22 cellular contexts compared by ENCODE assay signal in genomic region chr5:68418230-68418629, GRCh38.
DNase-seq lines count a peak whose midpoint lies in the region; ATAC-seq and TF ChIP-seq lines count a peak whose summit lies in the region.
"Had no signal": no experiment of that assay in that cellular context is flagged by ENCODE, and none has a peak within 500 bp of the region (broad histone marks: within the 10 kb centered on the region; RNA-seq: fewer than 3 reads in every experiment).

No MANE protein-coding gene starts in this region.

- H3K4me3 ChIP-seq in coronary artery (no peak overlapping the region), uterus (no peak overlapping the region), thyroid gland (replicated peaks in 1 of 3) (no peak overlapping the region), spleen (no peak overlapping the region)
- H3K4me3 ChIP-seq: heart left ventricle, neural progenitor cell had no signal

- no peak for TF ChIP-seq POLR2A in uterus (IDR thresholded peaks at IDR 0.05)
- TF ChIP-seq POLR2A in thyroid gland (IDR thresholded peaks at IDR 0.05) = no peak
- no peak for TF ChIP-seq POLR2A in spleen (IDR thresholded peaks at IDR 0.05)

- intact Hi-C loops in uterus (cut with DNase I; ENCODE audit: low total_unique reads) (no loop called here), thyroid gland (cut with DNase I) (no loop called here), spleen (cut with DNase I; ENCODE audit: low total_unique reads) (no loop called here)

- ATAC-seq in omental fat pad (ENCODE audit: low FRiP score) = peak; percentile 46
- ATAC-seq: activated T-cell treated with anti-CD3 and anti-CD28 coated beads, Interleukin-2, amount 50 U/mL, for 72 hours; Panc1 had no signal

- peak; percentile 25 for DNase-seq in NCI-H82 (lab: John Stamatoyannopoulos, UW)
- DNase-seq in NCI-H82 treated with DMSO at 0.1 percent for 48 hours (lab: John Stamatoyannopoulos, UW; ENCODE audit: unreplicated experiment) = no peak
- no peak for DNase-seq in coronary artery (ENCODE audit: low spot score)
- DNase-seq in omental fat pad (ENCODE audit: low spot score) = no peak
- peak; percentile 29 to 32 for DNase-seq in uterus
- DNase-seq in thyroid gland = no peak
- no peak for DNase-seq in spleen
- DNase-seq in iPS-NIHi7 (ENCODE audit: extremely low spot score) = no peak
- DNase-seq: 8988T; activated CD4-positive, alpha-beta T cell treated with anti-CD3 and anti-CD28 coated beads, Interleukin-2, amount 50 U/mL, for 4 hours; activated T-cell treated with anti-CD3 and anti-CD28 coated beads, Interleukin-2, amount 50 U/mL, for 72 hours; CD4-positive, alpha-beta T cell; central memory CD4-positive, alpha-beta T cell; DMS79; heart left ventricle; kidney; midbrain; NCI-H1105; NCI-H748 treated with DMSO at 0.1 percent for 48 hours had no signal

- H3K27me3 ChIP-seq in uterus (no peaks in the 10 kb centered on the region), thyroid gland (no peaks in the 10 kb centered on the region), spleen (replicated peaks in 1 of 7) (no peaks in the 10 kb centered on the region)
- H3K27me3 ChIP-seq: heart left ventricle, neural progenitor cell had no signal

- H3K4me1 ChIP-seq in uterus (peaks cover 0 to 7% of the 10 kb centered on the region in 2 donors), thyroid gland (peaks cover 7 to 34% of the 10 kb centered on the region in 2 donors), spleen (peaks cover 2 to 48% (median 22%) of the 10 kb centered on the region in 6 donors)

- H3K27ac ChIP-seq in coronary artery = peak overlapping the region; percentile 35 to 68
- H3K27ac ChIP-seq in uterus = peak overlapping the region; percentile 58 to 71
- H3K27ac ChIP-seq in thyroid gland = no peak overlapping the region
- H3K27ac ChIP-seq in spleen = peak overlapping the region in 1 of 8 donors; percentile 81
- H3K27ac ChIP-seq: heart left ventricle, HL-60, neural progenitor cell had no signal

- H3K36me3 ChIP-seq in uterus (no peaks in the 10 kb centered on the region), thyroid gland (no peaks in the 10 kb centered on the region), spleen (no peaks in the 10 kb centered on the region)
- H3K36me3 ChIP-seq: heart left ventricle, neural progenitor cell had no signal

- WGBS in thyroid gland, 2 donors = 80 to 89% methylated on average over 4 of the region's 4 CpGs
- 76 to 92% (median 89%) methylated on average over 4 of the region's 4 CpGs for WGBS in spleen, 5 donors

- H3K9me3 ChIP-seq in uterus = no peaks in the 10 kb centered on the region
- no peaks in the 10 kb centered on the region for H3K9me3 ChIP-seq in thyroid gland
- no peaks in the 10 kb centered on the region for H3K9me3 ChIP-seq in spleen
- H3K9me3 ChIP-seq: heart left ventricle had no signal

- TF ChIP-seq CTCF in coronary artery (IDR thresholded peaks at IDR 0.05) = no peak
- no peak for TF ChIP-seq CTCF in omental fat pad (IDR thresholded peaks at IDR 0.05)
- no peak for TF ChIP-seq CTCF in uterus (IDR thresholded peaks at IDR 0.05)
- TF ChIP-seq CTCF in thyroid gland (IDR thresholded peaks at IDR 0.05) = no peak
- TF ChIP-seq CTCF in spleen (IDR thresholded peaks at IDR 0.05 in 8 of 11, conservative IDR thresholded peaks at IDR 0.05 in 3 of 11) = no peak

Comparison
In these comparisons a context has a peak if more than half of its experiments do, and no peak if none do; other contexts are left out.
1. DNase-seq: peak in NCI-H82 (single experiment) and uterus (2 of 2); none in NCI-H82 treated with DMSO at 0.1 percent for 48 hours (single experiment), coronary artery (single experiment), omental fat pad (single experiment), thyroid gland (0 of 2), spleen (single experiment) and iPS-NIHi7 (single experiment).
2. H3K27ac ChIP-seq: peak in coronary artery (2 of 2) and uterus (2 of 2); none in thyroid gland (0 of 3).